ENCODE assay signal across 9 cellular contexts in genomic region chr11:3049430-3050243, GRCh38. TPM values are rescaled to one million over a fixed set of nuclear protein-coding genes. Genes with fewer than 3 reads are reported as not detected.
DNase-seq lines count a peak whose midpoint lies in the region; ATAC-seq, FAIRE-seq and TF ChIP-seq lines count a peak whose summit lies in the region.
"Had no signal": no experiment of that assay in that cellular context is flagged by ENCODE, and none has a peak within 500 bp of the region (broad histone marks: within the 10 kb centered on the region; RNA-seq: fewer than 3 reads in every experiment).

No MANE protein-coding gene starts in this region.

- H3K79me2 ChIP-seq in DND-41 (ENCODE audit: insufficient read depth, low read length) (peaks cover 93% of the 10 kb centered on the region), keratinocyte (ENCODE audit: control insufficient read depth, insufficient read depth, low read length) (peaks cover 89% of the 10 kb centered on the region)

- H3K27me3 Mint-ChIP-seq in IgD-negative memory B cell (no peaks in the 10 kb centered on the region), endothelial cell (ENCODE audit: unreplicated experiment) (peaks cover 13% of the 10 kb centered on the region)

- H3K9me3 Mint-ChIP-seq in IgD-negative memory B cell (no peaks in the 10 kb centered on the region), endothelial cell (ENCODE audit: unreplicated experiment) (no peaks in the 10 kb centered on the region)

- H3K4me3 ChIP-seq in DND-41 (ENCODE audit: low read depth in 1 of 2, low read length in 2 of 2) (no peak overlapping the region), astrocyte of the spinal cord (ENCODE audit: low read depth, low read length) (no peak overlapping the region), keratinocyte (ENCODE audit: control insufficient read depth in 2 of 3, extremely low read depth in 1 of 3, insufficient read depth in 2 of 3, low read depth in 1 of 3, low read length in 3 of 3) (no peak overlapping the region)

- peak; percentile 81 for FAIRE-seq in keratinocyte (lab: Jason Lieb, UNC)
- FAIRE-seq: islet of Langerhans had no signal

- H3K4me2 ChIP-seq in DND-41 (ENCODE audit: insufficient read depth, low read length) (no peak overlapping the region), keratinocyte (ENCODE audit: control insufficient read depth, extremely low read depth, insufficient read depth, low read depth, low read length) (peak overlapping the region; percentile 49)

- H3K4me1 Mint-ChIP-seq in IgD-negative memory B cell (peaks cover 14 to 37% (median 28%) of the 10 kb centered on the region in 3 donors), endothelial cell (ENCODE audit: unreplicated experiment) (no peaks in the 10 kb centered on the region)

- H3K9ac ChIP-seq in DND-41 (ENCODE audit: low read depth, low read length) (no peak overlapping the region), keratinocyte (ENCODE audit: control insufficient read depth, extremely low read depth, insufficient read depth, low read length) (peak overlapping the region; percentile 30)

- peaks cover 14% of the 10 kb centered on the region for H3K9me1 ChIP-seq in keratinocyte (ENCODE audit: control insufficient read depth, extremely low read depth, insufficient read depth, low read length)

- H4K20me1 ChIP-seq in DND-41 (ENCODE audit: insufficient read depth, low read length) (peaks cover 75% of the 10 kb centered on the region), keratinocyte (ENCODE audit: control insufficient read depth, extremely low read depth, insufficient read depth, low read length) (peaks cover 59% of the 10 kb centered on the region)

- H3K27me3 ChIP-seq in DND-41 (ENCODE audit: insufficient read depth, low read length, poor library complexity) (no peaks in the 10 kb centered on the region), keratinocyte (ENCODE audit: control insufficient read depth, extremely low read depth, insufficient read depth, low read length) (no peaks in the 10 kb centered on the region)

- in situ Hi-C loops in astrocyte of the spinal cord (cut with HindIII; ENCODE audit: low sequenced_read_pairs) = no loop called here

- H3K27ac Mint-ChIP-seq in IgD-negative memory B cell (peak overlapping the region; percentile 40 to 92 (median 68)), endothelial cell (ENCODE audit: unreplicated experiment) (no peak overlapping the region)

- H3K36me3 ChIP-seq in DND-41 (ENCODE audit: insufficient read depth, low read length) = peaks cover 55% of the 10 kb centered on the region
- peaks cover 26 to 50% of the 10 kb centered on the region in 2 experiments for H3K36me3 ChIP-seq in keratinocyte (ENCODE audit: control insufficient read depth in 2 of 2, extremely low read depth in 1 of 2, insufficient read depth in 2 of 2, low read length in 2 of 2)

- H3K27ac ChIP-seq in DND-41 (ENCODE audit: low read length) (no peak overlapping the region), keratinocyte (ENCODE audit: control insufficient read depth, insufficient read depth, low read length) (peak overlapping the region; percentile 55)

- dilution Hi-C loops in keratinocyte (cut with MboI; ENCODE audit: extremely low pct_ligation_motif_present, low sequenced_read_pairs) = no loop called here

- H3K36me3 Mint-ChIP-seq in IgD-negative memory B cell (no peaks in the 10 kb centered on the region), endothelial cell (ENCODE audit: low read depth, unreplicated experiment) (peaks cover 7% of the 10 kb centered on the region)

- TF ChIP-seq CTCF in DND-41 (IDR thresholded peaks at IDR 0.05; ENCODE audit: borderline replicate concordance, extremely low read depth, low read length, poor library complexity, severe bottlenecking) (no peak), astrocyte of the spinal cord (IDR thresholded peaks at IDR 0.05; ENCODE audit: low read depth, low read length) (peak; percentile 42), keratinocyte (optimal IDR thresholded peaks at IDR 0.05 in 1 of 3, IDR thresholded peaks at IDR 0.05 in 1 of 3, conservative IDR thresholded peaks at IDR 0.05 in 1 of 3; ENCODE audit: extremely low read depth in 1 of 3, insufficient read depth in 2 of 3, low read length in 3 of 3) (peak; percentile 62 to 73 (median 66)), endothelial cell (IDR thresholded peaks at IDR 0.05; ENCODE audit: unreplicated experiment) (no peak)

- H3K9me3 ChIP-seq in DND-41 (ENCODE audit: insufficient read depth, low read length, severe bottlenecking) (no peaks in the 10 kb centered on the region), keratinocyte (ENCODE audit: control insufficient read depth, low read depth, low read length) (no peaks in the 10 kb centered on the region)

- H3K4me3 Mint-ChIP-seq in IgD-negative memory B cell (peak overlapping the region; percentile 24 to 95 (median 44)), endothelial cell (ENCODE audit: unreplicated experiment) (no peak overlapping the region)

- H3K4me1 ChIP-seq in DND-41 (ENCODE audit: insufficient read depth, low read length) (peaks cover 3% of the 10 kb centered on the region; the same call in 1 of the 2 replicates), keratinocyte (ENCODE audit: control insufficient read depth, extremely low read depth, insufficient read depth, low read length) (peaks cover 15% of the 10 kb centered on the region)

- ATAC-seq in DND-41 (ENCODE audit: insufficient read depth, low read depth) = peak; percentile 60
- peak; percentile 94 for ATAC-seq in GM21447 (IDR thresholded peaks at IDR 0.05; ENCODE audit: unreplicated experiment)

- H2AFZ ChIP-seq in DND-41 (ENCODE audit: low read depth, low read length) (no peak overlapping the region), keratinocyte (ENCODE audit: control insufficient read depth, low read length) (no peak overlapping the region)

- peak; percentile 30 for DNase-seq in DND-41
- DNase-seq in T-helper 1 cell = peak; percentile 50 to 87 (median 66)
- peak; percentile 95 for DNase-seq in astrocyte of the spinal cord (ENCODE audit: low read depth, low spot score)
- peak; percentile 62 for DNase-seq in keratinocyte (ENCODE audit: low read depth, low spot score)
- peak; percentile 58 to 74 for DNase-seq in stimulated activated CD4-positive, alpha-beta T cell treated with anti-CD3 and anti-CD28 coated beads, Interleukin-2, amount 100 ng/mL, for 24 hours
- DNase-seq in endothelial cell (ENCODE audit: low spot score) = no peak

RNA-seq across cellular contexts. Expression of gene CARS1, which starts 7.6 kb away (rescaled TPM):
- polyA plus RNA-seq in IgD-negative memory B cell (35.8 TPM), keratinocyte (53.0 to 62.5 TPM (median 60.7 TPM) in 3 replicates)
- polyA plus RNA-seq in keratinocyte (2011; ENCODE audit: low read depth) = 87.1 TPM
- 41.5 and 44.0 TPM in 2 replicates for polyA plus RNA-seq in keratinocyte (2011; cell fraction: cytosol; rRNA removed)
- polyA plus RNA-seq in keratinocyte (2011; cell fraction: nucleus; rRNA removed) = 109 and 122 TPM in 2 replicates
- polyA plus RNA-seq in keratinocyte (2012; ENCODE audit: low replicate concordance) = 71.9 and 81.6 TPM in 2 replicates
- 25.4 to 41.8 TPM (median 34.8 TPM) in 3 replicates for polyA minus RNA-seq in keratinocyte
- polyA minus RNA-seq in keratinocyte (2011; cell fraction: cytosol; rRNA and poly(A)+ RNA removed) = 43.0 TPM
- polyA minus RNA-seq in keratinocyte (2011; cell fraction: nucleus; rRNA and poly(A)+ RNA removed) = 48.7 and 60.6 TPM in 2 replicates
- total RNA-seq in endothelial cell (ENCODE audit: unreplicated experiment) = 47.6 TPM

RNA-seq across cellular contexts. Expression of gene NAP1L4, which starts 57.5 kb away (rescaled TPM):
- polyA plus RNA-seq in IgD-negative memory B cell = 89.0 TPM
- polyA plus RNA-seq in keratinocyte = 92.2 to 136 TPM (median 108 TPM) in 3 replicates
- 384 TPM for polyA plus RNA-seq in keratinocyte (2011; ENCODE audit: low read depth)
- 104 and 177 TPM in 2 replicates for polyA plus RNA-seq in keratinocyte (2011; cell fraction: cytosol; rRNA removed)
- 146 and 160 TPM in 2 replicates for polyA plus RNA-seq in keratinocyte (2011; cell fraction: nucleus; rRNA removed)
- polyA plus RNA-seq in keratinocyte (2012; ENCODE audit: low replicate concordance) = 80.7 and 121 TPM in 2 replicates
- polyA minus RNA-seq in keratinocyte = 56.5 to 117 TPM (median 69.2 TPM) in 3 replicates
- polyA minus RNA-seq in keratinocyte (2011; cell fraction: cytosol; rRNA and poly(A)+ RNA removed) = 68.1 TPM
- polyA minus RNA-seq in keratinocyte (2011; cell fraction: nucleus; rRNA and poly(A)+ RNA removed) = 46.6 and 92.2 TPM in 2 replicates
- total RNA-seq in endothelial cell (ENCODE audit: unreplicated experiment) = 148 TPM

Comparison
In these comparisons a context has a peak if more than half of its experiments do, and no peak if none do; other contexts are left out.
1. CTCF ChIP-seq: peak in astrocyte of the spinal cord (single experiment) and keratinocyte (3 of 3); none in DND-41 (single experiment) and endothelial cell (single experiment).